2 cellular contexts compared by ENCODE assay signal in the genomic region with DNA sequence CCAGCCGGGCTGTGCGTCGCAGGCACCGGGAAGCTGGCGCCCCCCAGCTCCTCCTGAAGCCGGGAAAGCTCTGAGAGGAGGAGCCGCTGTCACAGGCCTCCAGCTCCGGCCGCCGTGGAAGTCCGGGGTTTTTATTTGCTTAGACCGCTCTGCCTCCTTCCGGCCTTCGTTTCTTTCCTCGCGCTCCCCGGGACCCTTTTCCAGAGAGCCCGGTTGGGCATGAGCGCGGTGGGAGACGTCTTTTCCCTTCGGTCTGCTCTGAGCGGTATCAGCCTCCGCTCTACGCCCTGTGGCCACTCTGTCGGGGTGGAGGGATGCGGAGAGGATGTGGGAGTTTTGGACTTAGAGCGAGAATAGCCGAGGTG.
TF ChIP-seq lines count a peak whose summit lies in the region.

No MANE protein-coding gene starts in this region.

TF ChIP-seq in SK-N-SH treated with all-trans-retinoic acid at 6 μM for 48 hours, 23 proteins besides CTCF, POLR2A, EP300 and RAD21 (continued from another document):
- TF ChIP-seq, protein P1, sequence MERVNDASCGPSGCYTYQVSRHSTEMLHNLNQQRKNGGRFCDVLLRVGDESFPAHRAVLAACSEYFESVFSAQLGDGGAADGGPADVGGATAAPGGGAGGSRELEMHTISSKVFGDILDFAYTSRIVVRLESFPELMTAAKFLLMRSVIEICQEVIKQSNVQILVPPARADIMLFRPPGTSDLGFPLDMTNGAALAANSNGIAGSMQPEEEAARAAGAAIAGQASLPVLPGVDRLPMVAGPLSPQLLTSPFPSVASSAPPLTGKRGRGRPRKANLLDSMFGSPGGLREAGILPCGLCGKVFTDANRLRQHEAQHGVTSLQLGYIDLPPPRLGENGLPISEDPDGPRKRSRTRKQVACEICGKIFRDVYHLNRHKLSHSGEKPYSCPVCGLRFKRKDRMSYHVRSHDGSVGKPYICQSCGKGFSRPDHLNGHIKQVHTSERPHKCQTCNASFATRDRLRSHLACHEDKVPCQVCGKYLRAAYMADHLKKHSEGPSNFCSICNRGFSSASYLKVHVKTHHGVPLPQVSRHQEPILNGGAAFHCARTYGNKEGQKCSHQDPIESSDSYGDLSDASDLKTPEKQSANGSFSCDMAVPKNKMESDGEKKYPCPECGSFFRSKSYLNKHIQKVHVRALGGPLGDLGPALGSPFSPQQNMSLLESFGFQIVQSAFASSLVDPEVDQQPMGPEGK (CRISPR knock-in tag; IDR thresholded peaks at IDR 0.05; ENCODE audit: borderline replicate concordance), result no peak
- TF ChIP-seq TOX (CRISPR knock-in tag; IDR thresholded peaks at IDR 0.05; ENCODE audit: borderline replicate concordance) (no peak), ZFP3 (CRISPR knock-in tag; IDR thresholded peaks at IDR 0.05) (no peak), ISL1 (CRISPR knock-in tag; IDR thresholded peaks at IDR 0.05) (no peak), ZC3H10 (CRISPR knock-in tag; IDR thresholded peaks at IDR 0.05) (no peak), ARNTL (CRISPR knock-in tag; IDR thresholded peaks at IDR 0.05; ENCODE audit: borderline replicate concordance, low read depth) (no peak), BACH2 (CRISPR knock-in tag; IDR thresholded peaks at IDR 0.05; ENCODE audit: borderline replicate concordance) (no peak)
- TF ChIP-seq, protein P2, sequence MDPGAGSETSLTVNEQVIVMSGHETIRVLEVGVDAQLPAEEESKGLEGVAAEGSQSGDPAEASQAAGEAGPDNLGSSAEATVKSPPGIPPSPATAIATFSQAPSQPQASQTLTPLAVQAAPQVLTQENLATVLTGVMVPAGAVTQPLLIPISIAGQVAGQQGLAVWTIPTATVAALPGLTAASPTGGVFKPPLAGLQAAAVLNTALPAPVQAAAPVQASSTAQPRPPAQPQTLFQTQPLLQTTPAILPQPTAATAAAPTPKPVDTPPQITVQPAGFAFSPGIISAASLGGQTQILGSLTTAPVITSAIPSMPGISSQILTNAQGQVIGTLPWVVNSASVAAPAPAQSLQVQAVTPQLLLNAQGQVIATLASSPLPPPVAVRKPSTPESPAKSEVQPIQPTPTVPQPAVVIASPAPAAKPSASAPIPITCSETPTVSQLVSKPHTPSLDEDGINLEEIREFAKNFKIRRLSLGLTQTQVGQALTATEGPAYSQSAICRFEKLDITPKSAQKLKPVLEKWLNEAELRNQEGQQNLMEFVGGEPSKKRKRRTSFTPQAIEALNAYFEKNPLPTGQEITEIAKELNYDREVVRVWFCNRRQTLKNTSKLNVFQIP (CRISPR knock-in tag; IDR thresholded peaks at IDR 0.05; ENCODE audit: borderline replicate concordance, low read depth), result no peak
- TF ChIP-seq, protein P3, sequence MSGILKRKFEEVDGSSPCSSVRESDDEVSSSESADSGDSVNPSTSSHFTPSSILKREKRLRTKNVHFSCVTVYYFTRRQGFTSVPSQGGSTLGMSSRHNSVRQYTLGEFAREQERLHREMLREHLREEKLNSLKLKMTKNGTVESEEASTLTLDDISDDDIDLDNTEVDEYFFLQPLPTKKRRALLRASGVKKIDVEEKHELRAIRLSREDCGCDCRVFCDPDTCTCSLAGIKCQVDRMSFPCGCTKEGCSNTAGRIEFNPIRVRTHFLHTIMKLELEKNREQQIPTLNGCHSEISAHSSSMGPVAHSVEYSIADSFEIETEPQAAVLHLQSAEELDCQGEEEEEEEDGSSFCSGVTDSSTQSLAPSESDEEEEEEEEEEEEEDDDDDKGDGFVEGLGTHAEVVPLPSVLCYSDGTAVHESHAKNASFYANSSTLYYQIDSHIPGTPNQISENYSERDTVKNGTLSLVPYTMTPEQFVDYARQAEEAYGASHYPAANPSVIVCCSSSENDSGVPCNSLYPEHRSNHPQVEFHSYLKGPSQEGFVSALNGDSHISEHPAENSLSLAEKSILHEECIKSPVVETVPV (CRISPR knock-in tag; IDR thresholded peaks at IDR 0.05), result no peak
- TF ChIP-seq, protein P4, sequence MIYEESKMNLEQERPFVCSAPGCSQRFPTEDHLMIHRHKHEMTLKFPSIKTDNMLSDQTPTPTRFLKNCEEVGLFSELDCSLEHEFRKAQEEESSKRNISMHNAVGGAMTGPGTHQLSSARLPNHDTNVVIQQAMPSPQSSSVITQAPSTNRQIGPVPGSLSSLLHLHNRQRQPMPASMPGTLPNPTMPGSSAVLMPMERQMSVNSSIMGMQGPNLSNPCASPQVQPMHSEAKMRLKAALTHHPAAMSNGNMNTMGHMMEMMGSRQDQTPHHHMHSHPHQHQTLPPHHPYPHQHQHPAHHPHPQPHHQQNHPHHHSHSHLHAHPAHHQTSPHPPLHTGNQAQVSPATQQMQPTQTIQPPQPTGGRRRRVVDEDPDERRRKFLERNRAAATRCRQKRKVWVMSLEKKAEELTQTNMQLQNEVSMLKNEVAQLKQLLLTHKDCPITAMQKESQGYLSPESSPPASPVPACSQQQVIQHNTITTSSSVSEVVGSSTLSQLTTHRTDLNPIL (CRISPR knock-in tag; IDR thresholded peaks at IDR 0.05; ENCODE audit: low read depth), result no peak

TF ChIP-seq in HepG2, 621 proteins besides CTCF, POLR2A, EP300 and RAD21 (continued from another document and continues in another):
- no peak for TF ChIP-seq NCOA2 (CRISPR knock-in tag; IDR thresholded peaks at IDR 0.05)
- no peak for TF ChIP-seq ZNF629 (CRISPR knock-in tag; conservative IDR thresholded peaks at IDR 0.05)
- TF ChIP-seq KAT7 (CRISPR knock-in tag; IDR thresholded peaks at IDR 0.05; ENCODE audit: borderline replicate concordance), result 0 out of 2 replicates have a peak, but pooled peaks have one; percentile 0
- no peak for TF ChIP-seq NKX3-1 (CRISPR knock-in tag; IDR thresholded peaks at IDR 0.05)
- TF ChIP-seq ZNF558 (CRISPR knock-in tag; IDR thresholded peaks at IDR 0.05; ENCODE audit: borderline replicate concordance), result no peak
- TF ChIP-seq ZNF678 (CRISPR knock-in tag; IDR thresholded peaks at IDR 0.05), result no peak
- peak; percentile 51 for TF ChIP-seq U2AF1 (optimal IDR thresholded peaks at IDR 0.05; ENCODE audit: low read depth, low read length)
- TF ChIP-seq ZNF879 (CRISPR knock-in tag; IDR thresholded peaks at IDR 0.05), result no peak
- no peak for TF ChIP-seq ZNF773 (CRISPR knock-in tag; IDR thresholded peaks at IDR 0.05; ENCODE audit: borderline replicate concordance)
- TF ChIP-seq, protein P5, sequence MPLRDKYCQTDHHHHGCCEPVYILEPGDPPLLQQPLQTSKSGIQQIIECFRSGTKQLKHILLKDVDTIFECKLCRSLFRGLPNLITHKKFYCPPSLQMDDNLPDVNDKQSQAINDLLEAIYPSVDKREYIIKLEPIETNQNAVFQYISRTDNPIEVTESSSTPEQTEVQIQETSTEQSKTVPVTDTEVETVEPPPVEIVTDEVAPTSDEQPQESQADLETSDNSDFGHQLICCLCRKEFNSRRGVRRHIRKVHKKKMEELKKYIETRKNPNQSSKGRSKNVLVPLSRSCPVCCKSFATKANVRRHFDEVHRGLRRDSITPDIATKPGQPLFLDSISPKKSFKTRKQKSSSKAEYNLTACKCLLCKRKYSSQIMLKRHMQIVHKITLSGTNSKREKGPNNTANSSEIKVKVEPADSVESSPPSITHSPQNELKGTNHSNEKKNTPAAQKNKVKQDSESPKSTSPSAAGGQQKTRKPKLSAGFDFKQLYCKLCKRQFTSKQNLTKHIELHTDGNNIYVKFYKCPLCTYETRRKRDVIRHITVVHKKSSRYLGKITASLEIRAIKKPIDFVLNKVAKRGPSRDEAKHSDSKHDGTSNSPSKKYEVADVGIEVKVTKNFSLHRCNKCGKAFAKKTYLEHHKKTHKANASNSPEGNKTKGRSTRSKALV (CRISPR knock-in tag; IDR thresholded peaks at IDR 0.05), result 0 out of 2 replicates have a peak, but pooled peaks have one; percentile 7
- TF ChIP-seq ZNF33B (CRISPR knock-in tag; IDR thresholded peaks at IDR 0.05), result 0 out of 2 replicates have a peak, but pooled peaks have one; percentile 77
- TF ChIP-seq, protein P6, sequence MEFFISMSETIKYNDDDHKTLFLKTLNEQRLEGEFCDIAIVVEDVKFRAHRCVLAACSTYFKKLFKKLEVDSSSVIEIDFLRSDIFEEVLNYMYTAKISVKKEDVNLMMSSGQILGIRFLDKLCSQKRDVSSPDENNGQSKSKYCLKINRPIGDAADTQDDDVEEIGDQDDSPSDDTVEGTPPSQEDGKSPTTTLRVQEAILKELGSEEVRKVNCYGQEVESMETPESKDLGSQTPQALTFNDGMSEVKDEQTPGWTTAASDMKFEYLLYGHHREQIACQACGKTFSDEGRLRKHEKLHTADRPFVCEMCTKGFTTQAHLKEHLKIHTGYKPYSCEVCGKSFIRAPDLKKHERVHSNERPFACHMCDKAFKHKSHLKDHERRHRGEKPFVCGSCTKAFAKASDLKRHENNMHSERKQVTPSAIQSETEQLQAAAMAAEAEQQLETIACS (CRISPR knock-in tag; IDR thresholded peaks at IDR 0.05), result no peak
- 0 out of 4 replicates have a peak, but pooled peaks of 1 of the 2 experiments have one; percentile 2 for TF ChIP-seq KLF16 (CRISPR knock-in tag; IDR thresholded peaks at IDR 0.05)
- TF ChIP-seq, protein P7, sequence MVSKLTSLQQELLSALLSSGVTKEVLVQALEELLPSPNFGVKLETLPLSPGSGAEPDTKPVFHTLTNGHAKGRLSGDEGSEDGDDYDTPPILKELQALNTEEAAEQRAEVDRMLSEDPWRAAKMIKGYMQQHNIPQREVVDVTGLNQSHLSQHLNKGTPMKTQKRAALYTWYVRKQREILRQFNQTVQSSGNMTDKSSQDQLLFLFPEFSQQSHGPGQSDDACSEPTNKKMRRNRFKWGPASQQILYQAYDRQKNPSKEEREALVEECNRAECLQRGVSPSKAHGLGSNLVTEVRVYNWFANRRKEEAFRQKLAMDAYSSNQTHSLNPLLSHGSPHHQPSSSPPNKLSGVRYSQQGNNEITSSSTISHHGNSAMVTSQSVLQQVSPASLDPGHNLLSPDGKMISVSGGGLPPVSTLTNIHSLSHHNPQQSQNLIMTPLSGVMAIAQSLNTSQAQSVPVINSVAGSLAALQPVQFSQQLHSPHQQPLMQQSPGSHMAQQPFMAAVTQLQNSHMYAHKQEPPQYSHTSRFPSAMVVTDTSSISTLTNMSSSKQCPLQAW (CRISPR knock-in tag; IDR thresholded peaks at IDR 0.05), result peak; percentile 21; the same call in 1 of the 2 replicates
- no peak for TF ChIP-seq ZMYM3 (CRISPR knock-in tag; IDR thresholded peaks at IDR 0.05)
- no peak for TF ChIP-seq ZFP1 (CRISPR knock-in tag; IDR thresholded peaks at IDR 0.05)
- TF ChIP-seq ZNF12 (CRISPR knock-in tag; IDR thresholded peaks at IDR 0.05), result 0 out of 2 replicates have a peak, but pooled peaks have one; percentile 43
- no peak for TF ChIP-seq PHB2 (IDR thresholded peaks at IDR 0.05; ENCODE audit: partially characterized antibody)
- TF ChIP-seq NAIF1 (CRISPR knock-in tag; IDR thresholded peaks at IDR 0.05; ENCODE audit: borderline replicate concordance), result no peak
- TF ChIP-seq, protein P8, sequence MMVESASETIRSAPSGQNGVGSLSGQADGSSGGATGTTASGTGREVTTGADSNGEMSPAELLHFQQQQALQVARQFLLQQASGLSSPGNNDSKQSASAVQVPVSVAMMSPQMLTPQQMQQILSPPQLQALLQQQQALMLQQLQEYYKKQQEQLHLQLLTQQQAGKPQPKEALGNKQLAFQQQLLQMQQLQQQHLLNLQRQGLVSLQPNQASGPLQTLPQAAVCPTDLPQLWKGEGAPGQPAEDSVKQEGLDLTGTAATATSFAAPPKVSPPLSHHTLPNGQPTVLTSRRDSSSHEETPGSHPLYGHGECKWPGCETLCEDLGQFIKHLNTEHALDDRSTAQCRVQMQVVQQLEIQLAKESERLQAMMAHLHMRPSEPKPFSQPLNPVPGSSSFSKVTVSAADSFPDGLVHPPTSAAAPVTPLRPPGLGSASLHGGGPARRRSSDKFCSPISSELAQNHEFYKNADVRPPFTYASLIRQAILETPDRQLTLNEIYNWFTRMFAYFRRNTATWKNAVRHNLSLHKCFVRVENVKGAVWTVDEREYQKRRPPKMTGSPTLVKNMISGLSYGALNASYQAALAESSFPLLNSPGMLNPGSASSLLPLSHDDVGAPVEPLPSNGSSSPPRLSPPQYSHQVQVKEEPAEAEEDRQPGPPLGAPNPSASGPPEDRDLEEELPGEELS (CRISPR knock-in tag; IDR thresholded peaks at IDR 0.05), result no peak
- TF ChIP-seq, protein P1 (CRISPR knock-in tag; IDR thresholded peaks at IDR 0.05), result 0 out of 2 replicates have a peak, but pooled peaks have one; percentile 14
- TF ChIP-seq NR3C1 (CRISPR knock-in tag; IDR thresholded peaks at IDR 0.05), result no peak
- no peak for TF ChIP-seq FOXM1 (CRISPR knock-in tag; IDR thresholded peaks at IDR 0.05)
- TF ChIP-seq, protein P9, sequence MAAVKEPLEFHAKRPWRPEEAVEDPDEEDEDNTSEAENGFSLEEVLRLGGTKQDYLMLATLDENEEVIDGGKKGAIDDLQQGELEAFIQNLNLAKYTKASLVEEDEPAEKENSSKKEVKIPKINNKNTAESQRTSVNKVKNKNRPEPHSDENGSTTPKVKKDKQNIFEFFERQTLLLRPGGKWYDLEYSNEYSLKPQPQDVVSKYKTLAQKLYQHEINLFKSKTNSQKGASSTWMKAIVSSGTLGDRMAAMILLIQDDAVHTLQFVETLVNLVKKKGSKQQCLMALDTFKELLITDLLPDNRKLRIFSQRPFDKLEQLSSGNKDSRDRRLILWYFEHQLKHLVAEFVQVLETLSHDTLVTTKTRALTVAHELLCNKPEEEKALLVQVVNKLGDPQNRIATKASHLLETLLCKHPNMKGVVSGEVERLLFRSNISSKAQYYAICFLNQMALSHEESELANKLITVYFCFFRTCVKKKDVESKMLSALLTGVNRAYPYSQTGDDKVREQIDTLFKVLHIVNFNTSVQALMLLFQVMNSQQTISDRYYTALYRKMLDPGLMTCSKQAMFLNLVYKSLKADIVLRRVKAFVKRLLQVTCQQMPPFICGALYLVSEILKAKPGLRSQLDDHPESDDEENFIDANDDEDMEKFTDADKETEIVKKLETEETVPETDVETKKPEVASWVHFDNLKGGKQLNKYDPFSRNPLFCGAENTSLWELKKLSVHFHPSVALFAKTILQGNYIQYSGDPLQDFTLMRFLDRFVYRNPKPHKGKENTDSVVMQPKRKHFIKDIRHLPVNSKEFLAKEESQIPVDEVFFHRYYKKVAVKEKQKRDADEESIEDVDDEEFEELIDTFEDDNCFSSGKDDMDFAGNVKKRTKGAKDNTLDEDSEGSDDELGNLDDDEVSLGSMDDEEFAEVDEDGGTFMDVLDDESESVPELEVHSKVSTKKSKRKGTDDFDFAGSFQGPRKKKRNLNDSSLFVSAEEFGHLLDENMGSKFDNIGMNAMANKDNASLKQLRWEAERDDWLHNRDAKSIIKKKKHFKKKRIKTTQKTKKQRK (IDR thresholded peaks at IDR 0.05; ENCODE audit: low read length), result no peak
- no peak for TF ChIP-seq SP4 (CRISPR knock-in tag; IDR thresholded peaks at IDR 0.05)
- peak; percentile 4; the same call in 1 of the 2 replicates for TF ChIP-seq ZNF468 (CRISPR knock-in tag; IDR thresholded peaks at IDR 0.05)
- no peak for TF ChIP-seq HOXA9 (CRISPR knock-in tag; IDR thresholded peaks at IDR 0.05; ENCODE audit: borderline replicate concordance)
- TF ChIP-seq SMYD3 (CRISPR knock-in tag; IDR thresholded peaks at IDR 0.05), result no peak
- no peak for TF ChIP-seq ZNF615 (CRISPR knock-in tag; IDR thresholded peaks at IDR 0.05; ENCODE audit: borderline replicate concordance)
